Comparison of ENCODE assay signal across 9 cellular contexts in genomic region chr3:47008851-47009224, GRCh38. TPM values are rescaled to one million over a fixed set of nuclear protein-coding genes. Genes with fewer than 3 reads are reported as not detected.
DNase-seq lines count a peak whose midpoint lies in the region; ATAC-seq and TF ChIP-seq lines count a peak whose summit lies in the region.
"Had no signal": no experiment of that assay in that cellular context is flagged by ENCODE, and none has a peak within 500 bp of the region (broad histone marks: within the 10 kb centered on the region; RNA-seq: fewer than 3 reads in every experiment).

No MANE protein-coding gene starts in this region.

- H3K4me2 ChIP-seq in DND-41 (ENCODE audit: insufficient read depth, low read length), result no peak overlapping the region

- H3K36me3 ChIP-seq in DND-41 (ENCODE audit: insufficient read depth, low read length), result peaks cover 80% of the 10 kb centered on the region
- peaks cover 0 to 71% (median 4%) of the 10 kb centered on the region in 9 donors for H3K36me3 ChIP-seq in heart right ventricle

- H3K4me3 ChIP-seq in DND-41 (ENCODE audit: low read depth in 1 of 2, low read length in 2 of 2) (no peak overlapping the region), WI38 (ENCODE audit: low read depth, low read length) (peak overlapping the region; percentile 55), heart right ventricle (peak overlapping the region in 9 of 10 donors; percentile 38 to 83 (median 73))

- 24 to 25% methylated on average over 23 of the region's 23 CpGs for WGBS in heart right ventricle, 2 donors

- no peaks in the 10 kb centered on the region for H4K20me1 ChIP-seq in DND-41 (ENCODE audit: insufficient read depth, low read length)

- H2AFZ ChIP-seq in DND-41 (ENCODE audit: low read depth, low read length), result no peak overlapping the region

- H3K27ac ChIP-seq in DND-41 (ENCODE audit: low read length), result peak overlapping the region; percentile 57; the same call in 1 of the 2 replicates
- peak overlapping the region in 8 of 10 donors; percentile 81 to 95 (median 89) for H3K27ac ChIP-seq in heart right ventricle

- H3K9ac ChIP-seq in DND-41 (ENCODE audit: low read depth, low read length), result no peak overlapping the region

- DNase-seq in DND-41 (no peak), heart right ventricle (no peak), retina (peak; percentile 27)
- no peak for DNase-seq in activated effector memory CD4-positive, alpha-beta T cell treated with Interleukin-2 at 50 U/mL for 16 hours
- no peak for DNase-seq in stimulated activated CD4-positive, alpha-beta T cell treated with anti-CD3 and anti-CD28 coated beads, Interleukin-15, amount 100 ng/mL, for 24 hours
- DNase-seq in stimulated activated CD4-positive, alpha-beta T cell treated with anti-CD3 and anti-CD28 coated beads, Interleukin-2, amount 100 ng/mL, for 48 hours, result no peak
- DNase-seq: NCI-H1694 treated with DMSO at 0.1 percent for 48 hours had no signal

- no peaks in the 10 kb centered on the region for H3K79me2 ChIP-seq in DND-41 (ENCODE audit: insufficient read depth, low read length)

- intact Hi-C loops in heart right ventricle (cut with DNase I), result loop anchor here in 2 of 10 donors (10.0 kb wide), 1 partner anchor 304 kb away; the partner anchor contains the start of gene TMIE (in 2 of the 2)

- TF ChIP-seq CTCF in DND-41 (IDR thresholded peaks at IDR 0.05; ENCODE audit: borderline replicate concordance, extremely low read depth, low read length, poor library complexity, severe bottlenecking), result no peak
- TF ChIP-seq CTCF in WI38 (IDR thresholded peaks at IDR 0.05; ENCODE audit: low read depth, low read length), result no peak
- TF ChIP-seq CTCF in heart right ventricle (IDR thresholded peaks at IDR 0.05), result no peak

- peaks cover 9% of the 10 kb centered on the region for H3K4me1 ChIP-seq in DND-41 (ENCODE audit: insufficient read depth, low read length)
- H3K4me1 ChIP-seq in heart right ventricle, result peaks cover 5 to 20% (median 13%) of the 10 kb centered on the region in 9 donors

- H3K9me3 ChIP-seq in DND-41 (ENCODE audit: insufficient read depth, low read length, severe bottlenecking) (no peaks in the 10 kb centered on the region), heart right ventricle (no peaks in the 10 kb centered on the region)

- ATAC-seq in DND-41 (ENCODE audit: insufficient read depth, low read depth), result no peak
- ATAC-seq in heart right ventricle, result peak in 1 of 8 donors; percentile 0
- ATAC-seq in HG03432 (IDR thresholded peaks at IDR 0.05; ENCODE audit: unreplicated experiment), result no peak

- H3K27me3 ChIP-seq in DND-41 (ENCODE audit: insufficient read depth, low read length, poor library complexity), result no peaks in the 10 kb centered on the region
- H3K27me3 ChIP-seq in heart right ventricle, result no peaks in the 10 kb centered on the region

RNA-seq across cellular contexts. Expression of gene NBEAL2, which starts 29.4 kb away (rescaled TPM):
- 10 to 100 TPM in 7 of 10 donors, 1 to 10 TPM in 3; 7.6 to 23.1 (median 10.8) TPM for total RNA-seq in heart right ventricle
- polyA plus RNA-seq in heart right ventricle, result 10 to 100 TPM; 44.0 to 51.1 TPM

RNA-seq across cellular contexts. Expression of gene CCDC12, which starts 32.3 kb away (rescaled TPM):
- total RNA-seq in heart right ventricle, result 10 to 100 TPM; 28.8 to 39.9 (median 33.3) TPM
- polyA plus RNA-seq in heart right ventricle, result 100 to 1,000 TPM in 1 of 2 donors, 10 to 100 TPM in 1; 86.1 to 137 TPM

Comparison
In these comparisons a context has a peak if more than half of its experiments do, and no peak if none do; other contexts are left out.
1. H3K4me3 ChIP-seq: peak in WI38 (single experiment) and heart right ventricle (9 of 10); none in DND-41 (0 of 2).